ENCODE assay signal across 23 cellular contexts in the genomic region with DNA sequence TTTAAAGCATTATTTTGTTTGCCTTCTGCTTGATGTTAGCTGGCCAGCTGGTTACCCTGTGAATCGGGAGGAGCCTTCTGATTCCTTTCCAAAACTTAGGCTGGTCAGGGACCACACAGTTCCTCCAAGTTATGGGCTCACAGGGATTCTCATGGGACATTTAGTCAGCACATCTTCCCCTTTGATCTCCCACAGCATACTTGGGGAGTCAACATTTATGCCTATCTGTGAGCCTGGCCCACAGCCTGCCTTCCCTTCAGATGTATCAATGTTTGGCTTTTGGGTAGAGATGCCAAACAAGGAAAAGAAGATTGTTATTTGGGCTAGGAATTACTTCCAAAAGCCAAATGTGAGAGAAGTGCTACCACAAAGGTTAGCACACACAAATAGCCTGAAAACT.
"Had no signal": no experiment of that assay in that cellular context is flagged by ENCODE, and none has a peak within 500 bp of the region (broad histone marks: within the 10 kb centered on the region; RNA-seq: fewer than 3 reads in every experiment).

No MANE protein-coding gene starts in this region.

- H3K4me2 ChIP-seq: smooth muscle cell had no signal

- H3K27ac ChIP-seq: left ventricle myocardium inferior, pancreas, prostate gland, sigmoid colon, uterus had no signal

- H3K4me1 ChIP-seq: left ventricle myocardium inferior, pancreas, prostate gland, sigmoid colon, uterus had no signal

- ATAC-seq: naive thymus-derived CD8-positive, alpha-beta T cell; pancreas; right cardiac atrium; stimulated activated memory B cell treated with anti-CD40 and anti-IgM and Interleukin-4, amounts not matched to agents 10 μg/mL and 1 μg/mL and 100 μg/mL, for 72 hours; stimulated activated naive CD8-positive, alpha-beta T cell treated with anti-CD3 and anti-CD28 coated beads, Interleukin-15, amount 100 ng/mL, for 72 hours had no signal

- H3K9me3 ChIP-seq: left ventricle myocardium inferior, pancreas, prostate gland, sigmoid colon, tibial nerve, uterus had no signal

- H3K4me3 ChIP-seq: left ventricle myocardium inferior, pancreas, prostate gland, sigmoid colon, smooth muscle cell, tibial nerve, uterus had no signal

- H3K36me3 ChIP-seq: left ventricle myocardium inferior, pancreas, prostate gland, sigmoid colon, tibial nerve, uterus had no signal

- FAIRE-seq: pancreas had no signal

- DNase-seq: hypothalamus; immature natural killer cell; islet precursor cell; left ventricle myocardium inferior; naive thymus-derived CD8-positive, alpha-beta T cell; nucleus accumbens; pancreas; posterior cingulate gyrus; retina; right cardiac atrium; sigmoid colon; stimulated activated CD4-positive, alpha-beta T cell treated with anti-CD3 and anti-CD28 coated beads, Interleukin-1b, Interleukin-23, amount 100 ng/mL, for 48 hours; stimulated activated CD4-positive, alpha-beta T cell treated with anti-CD3 and anti-CD28 coated beads, Interleukin-2, amount 100 ng/mL, for 48 hours; stimulated activated CD4-positive, alpha-beta T cell treated with anti-CD3 and anti-CD28 coated beads, Interleukin-4, amount 100 ng/mL, for 4 hours; stimulated activated CD8-positive, alpha-beta memory T cell treated with anti-CD3 and anti-CD28 coated beads, Interleukin-4, amount 100 ng/mL, for 48 hours; stimulated activated naive CD4-positive, alpha-beta T cell treated with Interleukin-2 at 50 U/mL for 16 hours; stimulated activated naive CD8-positive, alpha-beta T cell treated with anti-CD3 and anti-CD28 coated beads, Interleukin-15, amount 100 ng/mL, for 72 hours; substantia nigra; uterus had no signal

- H3K27me3 ChIP-seq: pancreas, sigmoid colon, tibial nerve, uterus had no signal
